In the genomic region with DNA sequence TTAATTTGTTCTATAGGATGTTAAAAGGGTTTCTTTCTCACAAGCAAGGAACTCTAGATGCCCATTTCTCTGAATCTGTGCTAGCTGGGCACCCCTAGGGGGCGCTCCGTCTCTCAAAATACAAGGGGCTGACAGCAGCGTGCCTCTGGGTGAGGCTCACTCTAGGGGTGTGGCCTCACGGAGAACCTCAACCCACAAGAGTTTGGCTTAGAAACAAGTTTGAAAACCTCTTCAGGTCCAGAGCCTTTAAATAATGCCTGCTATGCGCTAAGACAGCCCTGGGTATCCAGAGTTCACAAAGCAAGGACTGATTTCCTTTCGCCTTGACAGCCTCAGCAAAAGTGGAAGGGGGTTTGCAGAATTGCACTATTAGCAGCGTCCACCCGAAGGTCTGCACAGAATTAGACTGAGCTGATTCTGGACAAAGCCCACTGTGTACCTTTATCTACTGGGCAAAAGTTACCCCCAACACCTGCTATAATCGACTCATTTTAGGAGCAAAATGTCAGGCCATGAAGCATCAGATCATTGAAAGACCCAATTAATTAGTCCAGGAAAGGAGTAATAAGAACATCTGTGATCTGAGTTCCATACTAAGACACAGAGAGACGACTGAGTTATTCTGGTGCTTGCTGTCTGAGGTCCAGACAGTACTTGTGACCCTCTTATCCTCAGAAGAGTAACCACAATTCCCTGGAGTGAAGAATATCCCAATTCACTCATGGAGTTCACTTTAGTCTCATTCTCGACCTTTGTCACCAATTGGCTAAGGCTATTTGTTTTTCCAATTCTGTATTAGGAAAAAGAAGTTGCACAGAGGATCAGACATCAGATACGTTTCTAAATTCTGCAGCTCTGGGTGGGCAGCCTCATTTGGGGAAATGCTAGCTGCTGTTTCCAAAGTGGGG, we compare ENCODE assay signal across 8 cellular contexts. TPM values are rescaled to one million over a fixed set of nuclear protein-coding genes. Genes with fewer than 3 reads are reported as not detected.
DNase-seq lines count a peak whose midpoint lies in the region; ATAC-seq and TF ChIP-seq lines count a peak whose summit lies in the region.

No MANE protein-coding gene starts in this region.

- DNase-seq in AG10803 (ENCODE audit: low read depth) (peak; percentile 95), NCI-H460 (ENCODE audit: extremely low read depth, low read depth) (peak; percentile 90)
- peak; percentile 91 for DNase-seq in activated CD4-positive, alpha-beta T cell treated with anti-CD3 and anti-CD28 coated beads for 36 hours
- DNase-seq in stimulated activated CD4-positive, alpha-beta T cell treated with anti-CD3 and anti-CD28 coated beads, Interleukin-1b, Interleukin-23, amount 100 ng/mL, for 1 hour (ENCODE audit: low read depth in 2 of 2), result peak; percentile 60 to 66

- peak; percentile 98 for TF ChIP-seq CTCF in AG10803 (conservative IDR thresholded peaks at IDR 0.05; ENCODE audit: low read length)

- H3K4me1 Mint-ChIP-seq in activated CD4-positive, alpha-beta T cell treated with anti-CD3 and anti-CD28 coated beads for 36 hours, result peaks cover 17% of the 10 kb centered on the region

- H3K27me3 ChIP-seq in layer of hippocampus (ENCODE audit: control insufficient read depth, insufficient read depth, low read length), result no peaks in the 10 kb centered on the region

- peaks cover 38% of the 10 kb centered on the region for H3K27me3 Mint-ChIP-seq in activated CD4-positive, alpha-beta T cell treated with anti-CD3 and anti-CD28 coated beads for 36 hours

- POLR2A ChIA-PET in activated CD4-positive, alpha-beta T cell treated with anti-CD3 and anti-CD28 coated beads for 36 hours (lab: Charles Lee), result no interaction called here

- H3K4me3 ChIP-seq in AG10803 (ENCODE audit: low read length), result peak overlapping the region; percentile 68

- CTCF ChIA-PET in activated CD4-positive, alpha-beta T cell treated with anti-CD3 and anti-CD28 coated beads for 36 hours (lab: Charles Lee), result interaction anchor here (0.8 to 6.7 kb wide), 21 partner anchors 10 to 1592 kb away, joined by 3 to 57 read pairs (median 5); no protein-coding TSS in a partner anchor

- no peaks in the 10 kb centered on the region for H3K9me3 Mint-ChIP-seq in activated CD4-positive, alpha-beta T cell treated with anti-CD3 and anti-CD28 coated beads for 36 hours (ENCODE audit: low read depth)

- H3K27ac ChIP-seq in cingulate gyrus (ENCODE audit: low read depth, low read length) (peak overlapping the region; percentile 75), layer of hippocampus (ENCODE audit: low read depth, low read length) (peak overlapping the region; percentile 80)

- intact Hi-C loops in activated CD4-positive, alpha-beta T cell treated with anti-CD3 and anti-CD28 coated beads for 36 hours (cut with DNase I, micrococcal nuclease), result loop anchor here (1.0 to 10.0 kb wide), 6 partner anchors 37 to 1007 kb away; a partner anchor contains a TSS

- H3K27ac Mint-ChIP-seq in activated CD4-positive, alpha-beta T cell treated with anti-CD3 and anti-CD28 coated beads for 36 hours, result no peak overlapping the region

- H3K4me3 Mint-ChIP-seq in activated CD4-positive, alpha-beta T cell treated with anti-CD3 and anti-CD28 coated beads for 36 hours, result peak overlapping the region; percentile 53

- H3K36me3 Mint-ChIP-seq in activated CD4-positive, alpha-beta T cell treated with anti-CD3 and anti-CD28 coated beads for 36 hours (ENCODE audit: low read depth), result no peaks in the 10 kb centered on the region

- ATAC-seq in GM19023 (IDR thresholded peaks at IDR 0.05; ENCODE audit: unreplicated experiment) (peak; percentile 97), HG03280 (IDR thresholded peaks at IDR 0.05; ENCODE audit: unreplicated experiment) (peak; percentile 94)
- ATAC-seq in activated CD4-positive, alpha-beta T cell treated with anti-CD3 and anti-CD28 coated beads for 36 hours, result peak; percentile 99

RNA-seq across cellular contexts. Expression of a gene that starts 0.6 kb away (rescaled TPM):
- total RNA-seq in NCI-H460 (2014; rRNA removed; shearing (Covaris generic)), result 14.8 and 17.0 TPM in 2 replicates
- 6.9 and 8.1 TPM in 2 replicates for polyA plus RNA-seq in NCI-H460 (2014; cell fraction: nucleus; rRNA removed)
- not detected for total RNA-seq in activated CD4-positive, alpha-beta T cell treated with anti-CD3 and anti-CD28 coated beads for 36 hours

RNA-seq across cellular contexts. Expression of a gene that starts 37.4 kb away (rescaled TPM):
- total RNA-seq in NCI-H460 (2014; rRNA removed; shearing (Covaris generic)), result 13.9 and 17.4 TPM in 2 replicates
- 13.1 and 15.9 TPM in 2 replicates for polyA plus RNA-seq in NCI-H460 (2014; cell fraction: nucleus; rRNA removed)
- 10 to 100 TPM; 23.4 to 26.5 TPM for total RNA-seq in activated CD4-positive, alpha-beta T cell treated with anti-CD3 and anti-CD28 coated beads for 36 hours

Comparison
In these comparisons a context has a peak if more than half of its experiments do, and no peak if none do; other contexts are left out.
1. Peak in every context shown above with its lines: DNase-seq, ATAC-seq, H3K4me3 ChIP-seq and H3K27ac ChIP-seq.
2. RNA of a gene that starts 0.6 kb away (total RNA-seq): 14.8 to 17.0 TPM in NCI-H460; not detected in activated CD4-positive, alpha-beta T cell treated with anti-CD3 and anti-CD28 coated beads for 36 hours; every median in the first group is over 10 times any median in the second.